In genomic region chr16:1493746-1494094, GRCh38 we compare ENCODE assay signal across 8 cellular contexts. TPM values are rescaled to one million over a fixed set of nuclear protein-coding genes. Genes with fewer than 3 reads are reported as not detected.
DNase-seq lines count a peak whose midpoint lies in the region; ATAC-seq lines count a peak whose summit lies in the region.

No MANE protein-coding gene starts in this region.

- H3K9me3 ChIP-seq in mononuclear cell (ENCODE audit: low read depth, low read length), result no peaks in the 10 kb centered on the region

- peak overlapping the region; percentile 85 for H3K4me3 Mint-ChIP-seq in T-helper 1 cell treated with Interleukin-12 subunit alpha and Interleukin-12 subunit beta and Interleukin-4 antibody, amounts not matched to agents 30 μg/mL and 1 μg/mL, for 36 hours

- peak overlapping the region; percentile 41 for H3K27ac Mint-ChIP-seq in T-helper 1 cell treated with Interleukin-12 subunit alpha and Interleukin-12 subunit beta and Interleukin-4 antibody, amounts not matched to agents 30 μg/mL and 1 μg/mL, for 36 hours

- peaks cover 10% of the 10 kb centered on the region for H3K4me1 Mint-ChIP-seq in T-helper 1 cell treated with Interleukin-12 subunit alpha and Interleukin-12 subunit beta and Interleukin-4 antibody, amounts not matched to agents 30 μg/mL and 1 μg/mL, for 36 hours (ENCODE audit: low read depth)

- H3K27me3 Mint-ChIP-seq in T-helper 1 cell treated with Interleukin-12 subunit alpha and Interleukin-12 subunit beta and Interleukin-4 antibody, amounts not matched to agents 30 μg/mL and 1 μg/mL, for 36 hours (ENCODE audit: low read depth), result no peaks in the 10 kb centered on the region

- no peaks in the 10 kb centered on the region for H3K27me3 ChIP-seq in mononuclear cell (ENCODE audit: insufficient read depth, low read length)

- ATAC-seq in GM21447 (IDR thresholded peaks at IDR 0.05; ENCODE audit: unreplicated experiment), result no peak

- DNase-seq in T-helper 1 cell, result no peak
- DNase-seq in NCI-H69 (lab: John Stamatoyannopoulos, UW), result peak; percentile 59
- DNase-seq in dermis blood vessel endothelial cell, result peak; percentile 30
- DNase-seq in islet precursor cell, result no peak
- DNase-seq in stimulated activated naive CD4-positive, alpha-beta T cell (lab: John Stamatoyannopoulos, UW), result no peak

- peak overlapping the region; percentile 58 for H3K4me3 ChIP-seq in mononuclear cell (ENCODE audit: low read length)

- H3K4me1 ChIP-seq in mononuclear cell (ENCODE audit: insufficient read depth, low read length), result peaks cover 26% of the 10 kb centered on the region

- no peaks in the 10 kb centered on the region for H3K9me3 Mint-ChIP-seq in T-helper 1 cell treated with Interleukin-12 subunit alpha and Interleukin-12 subunit beta and Interleukin-4 antibody, amounts not matched to agents 30 μg/mL and 1 μg/mL, for 36 hours

- peaks cover 7% of the 10 kb centered on the region for H3K36me3 Mint-ChIP-seq in T-helper 1 cell treated with Interleukin-12 subunit alpha and Interleukin-12 subunit beta and Interleukin-4 antibody, amounts not matched to agents 30 μg/mL and 1 μg/mL, for 36 hours (ENCODE audit: low read depth)

RNA-seq across cellular contexts. Expression of gene TELO2, which starts 0.6 kb away (rescaled TPM):
- total RNA-seq in dermis blood vessel endothelial cell (19.7 and 21.3 TPM in 2 replicates), mononuclear cell (10.2 TPM)

RNA-seq across cellular contexts. Expression of gene PTX4, which starts 5.0 kb away (rescaled TPM):
- total RNA-seq in dermis blood vessel endothelial cell, result 0.09 TPM in 1 of 2 replicates, not detected in the other
- not detected for total RNA-seq in mononuclear cell

RNA-seq across cellular contexts. Expression of gene CLCN7, which starts 18.9 kb away (rescaled TPM):
- 69.9 and 96.7 TPM in 2 replicates for total RNA-seq in dermis blood vessel endothelial cell
- total RNA-seq in mononuclear cell, result 58.2 TPM

RNA-seq across cellular contexts. Expression of gene TMEM204, which starts 39.7 kb away (rescaled TPM):
- 97.4 and 107 TPM in 2 replicates for total RNA-seq in dermis blood vessel endothelial cell
- 12.6 TPM for total RNA-seq in mononuclear cell

RNA-seq across cellular contexts. Expression of gene CCDC154, which starts 49.4 kb away (rescaled TPM):
- total RNA-seq in dermis blood vessel endothelial cell, result 0.09 and 0.34 TPM in 2 replicates
- 0.21 TPM for total RNA-seq in mononuclear cell

Comparison
In these comparisons a context has a peak if more than half of its experiments do, and no peak if none do; other contexts are left out.
1. DNase-seq: peak in NCI-H69 (single experiment) and dermis blood vessel endothelial cell (single experiment); none in T-helper 1 cell (0 of 5), islet precursor cell (single experiment) and stimulated activated naive CD4-positive, alpha-beta T cell (0 of 6).